9 cellular contexts compared by ENCODE assay signal in the genomic region with DNA sequence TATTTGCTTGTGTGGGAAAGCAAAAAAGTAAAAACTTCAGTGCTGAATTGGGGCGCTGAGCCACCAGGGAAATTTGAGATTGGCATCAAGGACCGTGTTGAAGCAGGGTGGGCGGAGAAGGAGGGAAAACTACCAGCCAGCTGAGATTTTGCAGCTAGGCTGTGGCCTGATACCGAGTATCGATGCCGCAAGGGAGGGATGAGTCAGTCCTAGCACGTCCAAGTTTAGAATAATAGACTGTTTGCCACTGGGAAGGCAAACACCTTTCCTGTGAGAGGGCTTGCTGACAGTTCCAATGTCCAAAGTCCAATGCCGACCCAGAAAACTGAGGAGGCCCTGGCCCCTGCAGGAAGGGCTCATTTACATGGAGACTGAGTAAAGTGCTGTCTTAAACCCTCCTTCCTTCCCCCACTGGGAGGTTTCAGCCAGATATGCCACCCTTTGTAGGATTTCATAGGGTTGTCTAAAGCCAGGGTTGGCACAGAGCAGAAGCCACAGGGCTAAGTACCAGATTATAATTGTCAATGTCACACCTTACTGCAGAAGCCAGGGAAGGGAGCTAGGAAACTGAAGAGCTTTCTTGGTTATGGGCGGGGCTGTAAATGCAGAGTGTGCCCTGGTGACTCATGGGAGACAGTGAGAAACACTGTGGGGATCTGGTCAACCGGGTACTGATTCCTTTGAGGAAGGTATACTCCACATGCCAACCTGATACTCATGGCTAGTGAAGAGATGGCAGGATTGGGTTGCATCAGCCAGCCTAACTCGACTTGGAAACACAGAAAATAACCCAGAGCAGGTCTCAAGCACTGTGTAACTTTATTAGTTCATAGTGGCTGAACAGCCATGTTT. TPM values are rescaled to one million over a fixed set of nuclear protein-coding genes. Genes with fewer than 3 reads are reported as not detected.
DNase-seq lines count a peak whose midpoint lies in the region; ATAC-seq, FAIRE-seq and TF ChIP-seq lines count a peak whose summit lies in the region.
"Had no signal": no experiment of that assay in that cellular context is flagged by ENCODE, and none has a peak within 500 bp of the region (broad histone marks: within the 10 kb centered on the region; RNA-seq: fewer than 3 reads in every experiment).

No MANE protein-coding gene starts in this region.

- POLR2A ChIA-PET in K562 (lab: Yijun Ruan, JAX), result interaction anchor here (0.5 to 2.4 kb wide), 12 partner anchors 9 to 95 kb away, joined by 3 to 17 read pairs (median 4); partner anchors contain the start of gene PIK3CB

- H3K9me3 ChIP-seq in ES-I3 (ENCODE audit: control insufficient read depth, insufficient read depth, low read length), result no peaks in the 10 kb centered on the region
- H3K9me3 ChIP-seq in K562 (replicated peaks; ENCODE audit: control insufficient read depth, insufficient read depth, low read depth, low read length), result no peaks in the 10 kb centered on the region

- no peaks in the 10 kb centered on the region for H3K9me1 ChIP-seq in K562 (ENCODE audit: control insufficient read depth, insufficient read depth, low read length)

- intact Hi-C loops in K562 (cut with micrococcal nuclease), result loop anchor here (1.0 to 2.0 kb wide), 2 partner anchors 12 to 28 kb away; partner anchors contain the start of gene PIK3CB

- no peak overlapping the region for H3K4me3 Mint-ChIP-seq in stimulated activated memory B cell treated with anti-CD40 and anti-IgM and Interleukin-4, amounts not matched to agents 10 μg/mL and 1 μg/mL and 100 μg/mL, for 72 hours
- H3K4me3 Mint-ChIP-seq: neural crest cell had no signal

- ATAC-seq in K562, result peak; percentile 89
- no peak for ATAC-seq in stimulated activated memory B cell treated with anti-CD40 and anti-IgM and Interleukin-4, amounts not matched to agents 10 μg/mL and 1 μg/mL and 100 μg/mL, for 72 hours

- H3K79me2 ChIP-seq in K562 (ENCODE audit: control insufficient read depth, insufficient read depth, low read length), result no peaks in the 10 kb centered on the region

- H3K4me2 ChIP-seq in K562 (ENCODE audit: insufficient read depth, low read length), result peak overlapping the region; percentile 76

- no peak overlapping the region for H3K27ac Mint-ChIP-seq in stimulated activated memory B cell treated with anti-CD40 and anti-IgM and Interleukin-4, amounts not matched to agents 10 μg/mL and 1 μg/mL and 100 μg/mL, for 72 hours

- in situ Hi-C loops in K562 (cut with MboI), result no loop called here

- H2AFZ ChIP-seq in K562 (ENCODE audit: low read depth, low read length), result peak overlapping the region; percentile 96

- no peak for TF ChIP-seq RAD21 in K562 (CRISPR knock-in tag; conservative IDR thresholded peaks at IDR 0.05 in 1 of 2, IDR thresholded peaks at IDR 0.05 in 1 of 2)

- peaks cover 28% of the 10 kb centered on the region for H3K4me1 ChIP-seq in ES-I3 (ENCODE audit: insufficient read depth, low read length)
- H3K4me1 ChIP-seq in K562 (replicated peaks in 1 of 2; ENCODE audit: control insufficient read depth in 2 of 2, insufficient read depth in 2 of 2, low read length in 2 of 2), result peaks cover 20 to 31% of the 10 kb centered on the region in 2 experiments; a peak in 4 of 5 replicates

- no peak for TF ChIP-seq POLR2A in K562 (conservative IDR thresholded peaks at IDR 0.05)

- 4% methylated on average over 11 of the region's 11 CpGs for WGBS in K562 (ENCODE audit: insufficient coverage, low coverage, missing lambda C conversion rate)

- no peak overlapping the region; the same call in 1 of the 2 replicates for H3K4me3 ChIP-seq in K562
- H3K4me3 ChIP-seq in kidney epithelial cell (ENCODE audit: low read depth, low read length), result no peak overlapping the region

- no peaks in the 10 kb centered on the region for H3K27me3 ChIP-seq in K562 (ENCODE audit: control insufficient read depth in 2 of 2, insufficient read depth in 2 of 2, low read length in 2 of 2)
- H3K27me3 ChIP-seq in kidney epithelial cell (ENCODE audit: control insufficient read depth, insufficient read depth, low read length), result no peaks in the 10 kb centered on the region

- CTCF ChIA-PET in K562 (lab: Yijun Ruan, JAX; ENCODE audit: low intra/inter-chr PET ratio), result no interaction called here

- H3K36me3 ChIP-seq in ES-I3 (ENCODE audit: insufficient read depth, low read length), result no peaks in the 10 kb centered on the region
- H3K36me3 ChIP-seq in K562 (ENCODE audit: control insufficient read depth, insufficient read depth, low read length), result no peaks in the 10 kb centered on the region
- H3K36me3 ChIP-seq in kidney epithelial cell (ENCODE audit: control insufficient read depth, insufficient read depth, low read length), result no peaks in the 10 kb centered on the region

- peak; percentile 63; the same call in 1 of the 2 replicates for TF ChIP-seq EP300 in K562 (IDR thresholded peaks at IDR 0.05; ENCODE audit: low read length)

- peaks cover 8% of the 10 kb centered on the region for H3K4me1 Mint-ChIP-seq in stimulated activated memory B cell treated with anti-CD40 and anti-IgM and Interleukin-4, amounts not matched to agents 10 μg/mL and 1 μg/mL and 100 μg/mL, for 72 hours

- H4K20me1 ChIP-seq in K562 (replicated peaks; ENCODE audit: control insufficient read depth, insufficient read depth, low read length), result no peaks in the 10 kb centered on the region

- peak overlapping the region; percentile 36 for H3K9ac ChIP-seq in ES-I3 (ENCODE audit: low read depth, low read length)
- H3K9ac ChIP-seq in K562 (ENCODE audit: insufficient read depth in 1 of 2, low read depth in 2 of 2, low read length in 2 of 2), result peak overlapping the region; percentile 65; a peak in 3 of 4 replicates

- FAIRE-seq in K562 (lab: Jason Lieb, UNC), result peak; percentile 90

- DNase-seq in NCI-H2107 (lab: John Stamatoyannopoulos, UW) (peak; percentile 66), K562 (ENCODE audit: extremely low read depth in 1 of 4, low spot score in 3 of 4) (peak; percentile 62 to 84 (median 71)), kidney epithelial cell (ENCODE audit: low read depth) (peak; percentile 55), superior temporal gyrus (ENCODE audit: extremely low spot score) (peak; percentile 66), NCI-H1930 (lab: John Stamatoyannopoulos, UW) (no peak), pons (ENCODE audit: low spot score) (no peak)

- TF ChIP-seq CTCF in K562 (IDR thresholded peaks at IDR 0.05 in 2 of 3, conservative IDR thresholded peaks at IDR 0.05 in 1 of 3; ENCODE audit: insufficient read depth in 2 of 3, low read depth in 1 of 3, low read length in 3 of 3), result no peak
- TF ChIP-seq CTCF in kidney epithelial cell (IDR thresholded peaks at IDR 0.05; ENCODE audit: insufficient read depth, low read length, poor library complexity, severe bottlenecking), result no peak

- H3K9me3 Mint-ChIP-seq in stimulated activated memory B cell treated with anti-CD40 and anti-IgM and Interleukin-4, amounts not matched to agents 10 μg/mL and 1 μg/mL and 100 μg/mL, for 72 hours, result no peaks in the 10 kb centered on the region
- H3K9me3 Mint-ChIP-seq: neural crest cell had no signal

- no peaks in the 10 kb centered on the region for H3K36me3 Mint-ChIP-seq in stimulated activated memory B cell treated with anti-CD40 and anti-IgM and Interleukin-4, amounts not matched to agents 10 μg/mL and 1 μg/mL and 100 μg/mL, for 72 hours

- no peaks in the 10 kb centered on the region for H3K27me3 Mint-ChIP-seq in stimulated activated memory B cell treated with anti-CD40 and anti-IgM and Interleukin-4, amounts not matched to agents 10 μg/mL and 1 μg/mL and 100 μg/mL, for 72 hours

- BruUV-seq in K562 (replicated peaks; lab: Mats Ljungman, UMichigan), result TSS peak; percentile 82

- H3K27ac ChIP-seq in K562 (ENCODE audit: extremely low read depth, low read depth, low read length), result peak overlapping the region; percentile 75

TF ChIP-seq in K562, 482 proteins besides CTCF, POLR2A, EP300 and RAD21 (continues in another document):
- TF ChIP-seq SMAD2 (IDR thresholded peaks at IDR 0.05; ENCODE audit: low read depth, low read length), result no peak

RNA-seq across cellular contexts. Expression of gene PIK3CB, which starts 28.4 kb away (rescaled TPM):
- total RNA-seq in K562 (2011; cell fraction: chromatin; rRNA removed; ENCODE audit: low replicate concordance), result 133 and 323 TPM in 2 replicates
- 60.7 and 75.4 TPM in 2 replicates for total RNA-seq in K562 (2011; cell fraction: nucleolus; rRNA removed)
- total RNA-seq in K562 (2011; cell fraction: nucleoplasm; rRNA removed), result 109 and 149 TPM in 2 replicates
- total RNA-seq in K562 (2014; rRNA removed) (26.2 and 30.0 TPM in 2 replicates), K562 (2014; rRNA removed; fragmentation: Illumina TruSeq; extraction: Trizol) (28.3 and 35.0 TPM in 2 replicates), K562 (2015; rRNA removed; fragmentation: Illumina TruSeq; extraction: Trizol) (21.6 and 23.0 TPM in 2 replicates), K562 (2021) (53.8 and 62.6 TPM in 2 replicates), kidney epithelial cell (14.5 and 17.9 TPM in 2 replicates)
- polyA plus RNA-seq in K562 (2011; rRNA removed) (41.4 and 45.4 TPM in 2 replicates), K562 (2014; fragmentation: Illumina TruSeq; extraction: Trizol) (58.8 and 59.8 TPM in 2 replicates), K562 (2014; fragmentation: Nextera tagmentation; extraction: Ambion mirVana) (10 to 100 TPM; 15.3 to 19.6 TPM), K562 (2014; rRNA removed) (36.9 and 40.4 TPM in 2 replicates)
- 12.6 and 23.0 TPM in 2 replicates for polyA plus RNA-seq in K562 (2011; cell fraction: cytosol; rRNA removed)
- polyA plus RNA-seq in K562 (2011; cell fraction: nucleus; rRNA removed), result 28.6 and 42.3 TPM in 2 replicates
- 43.0 and 49.7 TPM in 2 replicates for polyA plus RNA-seq in K562 (2012)
- polyA minus RNA-seq in K562 (2011; rRNA and poly(A)+ RNA removed), result 53.4 and 83.7 TPM in 2 replicates
- 41.5 and 44.1 TPM in 2 replicates for polyA minus RNA-seq in K562 (2011; cell fraction: cytosol; rRNA and poly(A)+ RNA removed)
- polyA minus RNA-seq in K562 (2011; cell fraction: nucleus; rRNA and poly(A)+ RNA removed), result 44.6 and 69.1 TPM in 2 replicates

Comparison
In these comparisons a context has a peak if more than half of its experiments do, and no peak if none do; other contexts are left out.
1. DNase-seq: peak in NCI-H2107 (single experiment), K562 (4 of 4), kidney epithelial cell (single experiment) and superior temporal gyrus (single experiment); none in NCI-H1930 (0 of 2) and pons (single experiment).